32 cellular contexts compared by ENCODE assay signal in the genomic region with DNA sequence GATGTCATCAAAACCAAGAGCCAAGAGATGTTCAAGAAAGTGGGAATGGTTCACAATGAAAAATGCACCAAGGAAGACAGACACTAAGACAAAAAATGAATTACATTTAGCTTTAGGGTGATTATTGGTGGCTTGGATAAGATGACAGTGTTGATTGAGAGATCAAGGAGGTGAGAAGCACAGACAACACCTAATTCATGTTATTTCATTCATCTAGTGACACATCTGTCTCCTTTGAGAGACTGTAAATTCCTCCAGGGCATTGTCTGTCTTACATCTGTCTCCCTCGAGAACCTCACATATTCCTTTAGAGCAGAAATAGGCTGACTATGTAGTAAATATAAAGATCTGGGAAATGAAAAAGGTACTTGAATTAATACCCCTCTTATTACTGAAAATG.
"Had no signal": no experiment of that assay in that cellular context is flagged by ENCODE, and none has a peak within 500 bp of the region (broad histone marks: within the 10 kb centered on the region; RNA-seq: fewer than 3 reads in every experiment).

No MANE protein-coding gene starts in this region.

- FAIRE-seq: RCC 7860 had no signal

- H3K27me3 ChIP-seq: SJCRH30 had no signal

- H3K4me1 ChIP-seq: SJCRH30 had no signal

- H3K4me2 ChIP-seq: PC-9 had no signal

- H2AFZ ChIP-seq: PC-9 had no signal

- DNase-seq: Karpas-422, MM.1S, MV-4-11, NCI-H1092, NCI-H1105, NCI-H1417 treated with DMSO at 0.1 percent for 48 hours, NCI-H1436 treated with DMSO at 0.1 percent for 48 hours, NCI-H1694 treated with DMSO at 0.1 percent for 48 hours, NCI-H1930, NCI-H2029 treated with DMSO at 0.1 percent for 48 hours, NCI-H2081 treated with DMSO at 0.1 percent for 48 hours, NCI-H2107, NCI-H2171 treated with DMSO at 0.1 percent for 48 hours, NCI-H2227 treated with DMSO at 0.1 percent for 48 hours, NCI-H345, NCI-H446, NCI-H524, NCI-H526, NCI-H69, NCI-H748 treated with DMSO at 0.1 percent for 48 hours, NCI-H82, PC-9, SHP77, SIG-M5, SJCRH30, T-cell had no signal

- ATAC-seq: Panc1, Right ventricle myocardium inferior, SK-N-SH treated with all-trans-retinoic acid at 6 μM for 48 hours, T-cell had no signal

- H3K27ac ChIP-seq: PC-9, RWPE1, SJCRH30, SK-N-MC had no signal

- H3K4me1 Mint-ChIP-seq: T-cell had no signal

- H3K27me3 Mint-ChIP-seq: T-cell had no signal

- H3K27ac Mint-ChIP-seq: T-cell had no signal

- H3K36me3 ChIP-seq: SJCRH30 had no signal

- H3K36me3 Mint-ChIP-seq: T-cell had no signal

- H3K9me3 ChIP-seq: SJCRH30 had no signal

- H3K4me3 Mint-ChIP-seq: T-cell had no signal

- H3K4me3 ChIP-seq: PC-9, SJCRH30, SK-N-MC had no signal
